Comparison of ENCODE assay signal across 1 cellular context in the genomic region with DNA sequence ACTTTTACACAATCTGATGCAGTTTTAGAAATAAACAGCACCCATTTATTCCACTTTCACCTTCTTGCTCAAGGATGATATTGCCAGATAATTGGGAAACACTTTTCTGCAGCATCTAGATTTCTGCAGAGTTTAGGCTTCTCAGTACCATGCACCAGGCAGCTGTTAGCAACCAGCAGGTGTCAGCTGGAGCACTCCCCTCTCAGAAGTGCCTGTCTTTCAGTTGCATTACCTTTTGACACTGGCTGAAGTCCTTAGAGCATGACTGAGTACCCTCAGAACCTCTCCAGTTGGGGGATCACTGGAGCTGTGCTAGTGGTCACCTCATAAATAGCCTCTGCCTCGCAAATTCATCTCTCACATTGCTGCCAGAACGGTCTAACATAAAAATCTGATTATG.
TF ChIP-seq lines count a peak whose summit lies in the region.

No MANE protein-coding gene starts in this region.

TF ChIP-seq in H1, 55 proteins besides CTCF, POLR2A, EP300 and RAD21 (continued from another document):
- no peak for TF ChIP-seq RNF2 (IDR thresholded peaks at IDR 0.05; ENCODE audit: borderline replicate concordance, low read depth, low read length, missing control alignments, poor library complexity, severe bottlenecking)
- no peak for TF ChIP-seq GTF2F1 (IDR thresholded peaks at IDR 0.05; ENCODE audit: borderline replicate concordance, low read depth, low read length)
